Comparison of ENCODE assay signal across 1 cellular context in genomic region chr3:112746675-112747276, GRCh38.
TF ChIP-seq lines count a peak whose summit lies in the region.

No MANE protein-coding gene starts in this region.

TF ChIP-seq in K562, 482 proteins besides CTCF, POLR2A, EP300 and RAD21 (continued from another document and continues in another):
- TF ChIP-seq ZNF592 (IDR thresholded peaks at IDR 0.05) (0 out of 2 replicates have a peak, but pooled peaks have one; percentile 27), C11orf30 (IDR thresholded peaks at IDR 0.05; ENCODE audit: low read depth) (peak; percentile 50; the same call in 1 of the 2 replicates), PTBP1 (IDR thresholded peaks at IDR 0.05; ENCODE audit: low read depth, low read length) (no peak), ZNF316 (IDR thresholded peaks at IDR 0.05) (0 out of 2 replicates have a peak, but pooled peaks have one; percentile 9), ZNF146 (CRISPR knock-in tag; IDR thresholded peaks at IDR 0.05; ENCODE audit: unreplicated experiment) (no peak), FOXJ2 (tag; IDR thresholded peaks at IDR 0.05) (no peak), NFE2 (IDR thresholded peaks at IDR 0.05; ENCODE audit: low read depth) (peak; percentile 75), SMARCB1 (IDR thresholded peaks at IDR 0.05; ENCODE audit: insufficient read length, low read depth) (no peak), CTBP1 (IDR thresholded peaks at IDR 0.05; ENCODE audit: borderline replicate concordance) (peak; percentile 56; the same call in 1 of the 2 replicates), NONO (IDR thresholded peaks at IDR 0.05; ENCODE audit: low read depth in 2 of 2, low read length in 1 of 2) (no peak), GATAD2B (IDR thresholded peaks at IDR 0.05; ENCODE audit: borderline replicate concordance) (0 out of 2 replicates have a peak, but pooled peaks have one; percentile 38), HDAC3 (IDR thresholded peaks at IDR 0.05; ENCODE audit: borderline replicate concordance, partially characterized antibody) (peak; percentile 36), DEAF1 (CRISPR knock-in tag; IDR thresholded peaks at IDR 0.05) (no peak), MYNN (IDR thresholded peaks at IDR 0.05) (no peak), MYNN (CRISPR knock-in tag; IDR thresholded peaks at IDR 0.05) (no peak), ZFP1 (CRISPR knock-in tag; IDR thresholded peaks at IDR 0.05) (no peak), MTA1 (IDR thresholded peaks at IDR 0.05; ENCODE audit: borderline replicate concordance) (0 out of 2 replicates have a peak, but pooled peaks have one; percentile 24), MEIS2 (IDR thresholded peaks at IDR 0.05; ENCODE audit: partially characterized antibody) (peak; percentile 91), VEZF1 (CRISPR knock-in tag; IDR thresholded peaks at IDR 0.05) (0 out of 2 replicates have a peak, but pooled peaks have one; percentile 34), CBFA2T2 (conservative IDR thresholded peaks at IDR 0.05) (peak; percentile 64), ARID4B (CRISPR knock-in tag; IDR thresholded peaks at IDR 0.05) (no peak), CREM (IDR thresholded peaks at IDR 0.05; ENCODE audit: low read depth) (peak; percentile 52), ZNF318 (IDR thresholded peaks at IDR 0.05; ENCODE audit: borderline replicate concordance in 1 of 2, low read depth in 1 of 2) (no peak), ZNF212 (CRISPR knock-in tag; IDR thresholded peaks at IDR 0.05) (no peak), KDM1A (IDR thresholded peaks at IDR 0.05) (peak; percentile 30 to 36; a peak in 1 of 4 replicates), ZNF717 (CRISPR knock-in tag; IDR thresholded peaks at IDR 0.05) (no peak), FOXA3 (CRISPR knock-in tag; conservative IDR thresholded peaks at IDR 0.05 in 1 of 2, IDR thresholded peaks at IDR 0.05 in 1 of 2) (no peak), NCOR1 (IDR thresholded peaks at IDR 0.05) (peak; percentile 64), ZEB2 (IDR thresholded peaks at IDR 0.05) (peak; percentile 62; the same call in 1 of the 2 replicates), SOX6 (IDR thresholded peaks at IDR 0.05) (peak; percentile 36; the same call in 1 of the 2 replicates), CHD1 (IDR thresholded peaks at IDR 0.05; ENCODE audit: low read length) (no peak), MXI1 (IDR thresholded peaks at IDR 0.05; ENCODE audit: low read depth, low read length) (no peak), RCOR1 (IDR thresholded peaks at IDR 0.05; ENCODE audit: borderline replicate concordance in 1 of 2, low read depth in 2 of 2, low read length in 2 of 2) (0 out of 4 replicates have a peak, but pooled peaks of 1 of the 2 experiments have one; percentile 51), PBX2 (CRISPR knock-in tag; IDR thresholded peaks at IDR 0.05; ENCODE audit: low read depth) (no peak), PBX2 (tag; conservative IDR thresholded peaks at IDR 0.05; ENCODE audit: low read depth) (peak; percentile 90), NFE2L1 (tag; IDR thresholded peaks at IDR 0.05; ENCODE audit: borderline replicate concordance, low read depth) (no peak)
